In the genomic region with DNA sequence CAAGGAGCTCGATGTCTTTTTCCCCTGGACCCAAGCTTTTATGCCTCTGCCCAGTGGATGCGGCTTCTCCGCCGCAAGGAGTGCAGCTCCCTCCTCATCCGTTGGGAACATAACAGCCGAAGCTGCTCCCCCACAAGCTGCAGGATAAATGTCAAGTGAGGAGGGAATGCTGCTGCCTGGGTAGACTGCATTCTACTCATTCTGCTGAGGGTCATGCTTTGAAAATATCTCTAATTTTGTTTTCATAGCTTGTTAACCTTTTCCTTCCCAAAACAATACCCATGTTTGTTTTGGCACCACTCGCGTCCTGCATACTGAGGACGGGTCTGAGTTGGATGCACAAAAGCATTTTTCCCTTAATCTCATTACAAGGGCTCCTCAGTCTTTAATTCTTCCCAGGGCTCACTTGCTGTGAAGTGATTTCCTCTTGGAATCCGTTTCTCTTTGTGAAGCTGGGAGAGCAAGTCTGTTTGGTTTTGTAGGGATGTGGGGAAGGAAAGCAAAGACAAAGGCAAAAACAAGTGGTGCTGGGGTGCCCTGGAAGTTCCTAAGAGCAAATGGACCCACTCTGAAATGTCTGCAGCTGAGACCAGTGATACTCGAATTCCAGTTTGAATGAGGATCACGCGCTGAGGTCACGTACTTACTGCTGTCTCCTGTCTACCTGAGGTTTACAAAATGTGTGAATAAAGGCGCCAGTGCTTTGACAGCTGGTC, we compare ENCODE assay signal across 9 cellular contexts.
DNase-seq lines count a peak whose midpoint lies in the region; ATAC-seq and TF ChIP-seq lines count a peak whose summit lies in the region.
"Had no signal": no experiment of that assay in that cellular context is flagged by ENCODE, and none has a peak within 500 bp of the region (broad histone marks: within the 10 kb centered on the region; RNA-seq: fewer than 3 reads in every experiment).

No MANE protein-coding gene starts in this region.

- no peaks in the 10 kb centered on the region for H3K36me3 ChIP-seq in esophagus (ENCODE audit: control insufficient read depth in 2 of 2, insufficient read depth in 2 of 2, low read length in 1 of 2)
- H3K36me3 ChIP-seq in osteoblast (ENCODE audit: insufficient read depth, low read length) = no peaks in the 10 kb centered on the region

- peak; percentile 91 for DNase-seq in DMS79 (lab: John Stamatoyannopoulos, UW)
- DNase-seq in NCI-H82 (lab: John Stamatoyannopoulos, UW) = peak; percentile 87
- DNase-seq in osteoblast (ENCODE audit: insufficient read length, low spot score, missing footprints) = peak; percentile 88
- no peak for DNase-seq in CD1c-positive myeloid dendritic cell (ENCODE audit: extremely low spot score)
- no peak for DNase-seq in activated naive CD4-positive, alpha-beta T cell treated with anti-CD3 and anti-CD28 coated beads, Interleukin-2, amount 50 U/mL, for 72 hours (ENCODE audit: low spot score in 2 of 2)
- DNase-seq in effector CD4-positive, alpha-beta T cell = no peak
- DNase-seq: T1000 had no signal

- H3K27ac Mint-ChIP-seq in activated naive CD4-positive, alpha-beta T cell treated with anti-CD3 and anti-CD28 coated beads, Interleukin-2, amount 50 U/mL, for 72 hours = no peak overlapping the region

- H3K9me3 Mint-ChIP-seq in activated naive CD4-positive, alpha-beta T cell treated with anti-CD3 and anti-CD28 coated beads, Interleukin-2, amount 50 U/mL, for 72 hours = no peaks in the 10 kb centered on the region

- H3K36me3 Mint-ChIP-seq in activated naive CD4-positive, alpha-beta T cell treated with anti-CD3 and anti-CD28 coated beads, Interleukin-2, amount 50 U/mL, for 72 hours = no peaks in the 10 kb centered on the region

- H3K27ac ChIP-seq in esophagus (ENCODE audit: low read depth in 2 of 2, low read length in 1 of 2) = peak overlapping the region; percentile 53 to 60
- peak overlapping the region; percentile 29 for H3K27ac ChIP-seq in osteoblast (ENCODE audit: low read depth, low read length)

- H3K4me1 ChIP-seq in esophagus (ENCODE audit: control insufficient read depth in 2 of 2, insufficient read depth in 2 of 2, low read length in 1 of 2) (peaks cover 0 to 3% of the 10 kb centered on the region in 2 donors), osteoblast (ENCODE audit: insufficient read depth, low read length) (peaks cover 21% of the 10 kb centered on the region)

- H4K20me1 ChIP-seq in osteoblast (ENCODE audit: insufficient read depth, low read length) = no peaks in the 10 kb centered on the region

- H3K27me3 ChIP-seq in esophagus (ENCODE audit: control insufficient read depth in 1 of 2, insufficient read depth in 2 of 2, low read length in 2 of 2) (no peaks in the 10 kb centered on the region), osteoblast (ENCODE audit: insufficient read depth, low read length) (no peaks in the 10 kb centered on the region)

- no peak for TF ChIP-seq CTCF in osteoblast (IDR thresholded peaks at IDR 0.05; ENCODE audit: extremely low read depth, low read depth, low read length)

- peak overlapping the region; percentile 91 for H2AFZ ChIP-seq in osteoblast (ENCODE audit: low read length)

- peak overlapping the region; percentile 77 for H3K4me2 ChIP-seq in osteoblast (ENCODE audit: insufficient read depth, low read length)

- H3K9me3 ChIP-seq in esophagus (ENCODE audit: control insufficient read depth in 2 of 2, insufficient read depth in 1 of 2, low read depth in 1 of 2, low read length in 1 of 2) (no peaks in the 10 kb centered on the region), osteoblast (ENCODE audit: low read depth, low read length) (no peaks in the 10 kb centered on the region)

- H3K79me2 ChIP-seq in osteoblast (ENCODE audit: insufficient read depth, low read length) = no peaks in the 10 kb centered on the region

- no peak overlapping the region for H3K4me3 ChIP-seq in esophagus (ENCODE audit: low read depth in 1 of 2, low read length in 2 of 2)
- peak overlapping the region; percentile 56 for H3K4me3 ChIP-seq in osteoblast (ENCODE audit: insufficient read depth, low read length)

- 36 to 46% methylated on average over 15 of the region's 15 CpGs for WGBS in esophagus, 2 donors

- no peak for ATAC-seq in GM21576 (IDR thresholded peaks at IDR 0.05; ENCODE audit: unreplicated experiment)
- ATAC-seq in activated naive CD4-positive, alpha-beta T cell treated with anti-CD3 and anti-CD28 coated beads, Interleukin-2, amount 50 U/mL, for 72 hours = no peak

Comparison
In these comparisons a context has a peak if more than half of its experiments do, and no peak if none do; other contexts are left out.
1. DNase-seq: peak in DMS79 (single experiment), NCI-H82 (single experiment) and osteoblast (single experiment); none in CD1c-positive myeloid dendritic cell (single experiment), activated naive CD4-positive, alpha-beta T cell treated with anti-CD3 and anti-CD28 coated beads, Interleukin-2, amount 50 U/mL, for 72 hours (0 of 2) and effector CD4-positive, alpha-beta T cell (single experiment).